Comparison of ENCODE assay signal across 8 cellular contexts in the genomic region with DNA sequence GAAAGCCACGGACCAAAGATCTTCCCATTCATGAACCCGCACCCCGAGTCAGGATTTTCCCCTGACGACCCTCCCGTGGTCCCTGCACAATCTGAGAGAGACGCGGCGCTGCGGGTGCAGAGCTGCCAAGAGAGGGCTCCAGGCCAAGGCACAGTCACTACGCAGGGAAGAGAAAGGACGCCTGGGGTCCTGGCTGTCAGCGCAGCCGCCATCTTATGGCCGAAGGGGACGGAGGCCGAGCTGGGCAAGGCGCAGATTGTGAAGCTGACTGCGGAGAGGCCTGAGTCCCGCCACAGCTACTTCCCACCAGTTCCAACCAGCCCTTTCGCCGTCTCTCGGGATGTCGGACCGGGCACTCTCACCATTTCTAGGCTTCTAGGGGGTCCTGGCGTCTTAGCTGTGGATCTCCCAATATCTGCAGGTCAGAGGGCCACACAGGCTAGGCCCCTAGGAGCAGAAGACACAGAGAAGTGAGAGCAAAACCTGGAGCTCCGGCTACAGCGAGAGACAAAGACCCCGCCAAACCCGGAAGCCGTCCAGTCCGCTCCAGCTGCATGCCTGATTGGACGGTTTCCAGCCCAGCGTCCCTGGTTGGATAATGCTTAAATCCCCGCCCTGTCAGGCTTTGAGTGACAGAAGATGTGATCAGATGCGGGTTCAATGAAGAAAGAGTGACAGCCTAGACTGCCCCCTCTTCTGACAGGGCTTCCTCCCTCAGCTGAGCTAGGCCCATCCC. TPM values are rescaled to one million over a fixed set of nuclear protein-coding genes. Genes with fewer than 3 reads are reported as not detected.
DNase-seq lines count a peak whose midpoint lies in the region; ATAC-seq and TF ChIP-seq lines count a peak whose summit lies in the region.

A gene (minus strand): TSS at position 515 of the 736 bp plus-strand sequence. CDS start 150 bp downstream, at position 365.

- CTCF ChIA-PET in activated CD4-positive, alpha-beta T cell treated with anti-CD3 and anti-CD28 coated beads for 36 hours (lab: Charles Lee): interaction anchor here (0.6 to 1.2 kb wide), 4 partner anchors 10 to 255 kb away, joined by 3 to 5 read pairs (median 4); no protein-coding TSS in a partner anchor

- H3K27me3 Mint-ChIP-seq in activated CD4-positive, alpha-beta T cell treated with anti-CD3 and anti-CD28 coated beads for 36 hours: no peaks in the 10 kb centered on the region

- POLR2A ChIA-PET in activated CD4-positive, alpha-beta T cell treated with anti-CD3 and anti-CD28 coated beads for 36 hours (lab: Charles Lee): interaction anchor here (0.5 to 1.7 kb wide), 9 partner anchors 18 to 1716 kb away, joined by 3 to 18 read pairs (median 7); a partner anchor contains a TSS

- DNase-seq in Ammon's horn (ENCODE audit: low spot score) (peak; percentile 97), NCI-H510A (lab: John Stamatoyannopoulos, UW) (peak; percentile 84), kidney tubule cell (ENCODE audit: low spot score) (peak; percentile 95)
- peak; percentile 94 for DNase-seq in activated CD4-positive, alpha-beta T cell treated with anti-CD3 and anti-CD28 coated beads for 36 hours
- peak; percentile 51 to 58 for DNase-seq in stimulated activated CD4-positive, alpha-beta T cell treated with anti-CD3 and anti-CD28 coated beads, Interleukin-1b, Interleukin-23, amount 100 ng/mL, for 1 hour (ENCODE audit: low read depth in 2 of 2)

- H3K4me1 Mint-ChIP-seq in activated CD4-positive, alpha-beta T cell treated with anti-CD3 and anti-CD28 coated beads for 36 hours: peaks cover 30% of the 10 kb centered on the region

- H3K36me3 Mint-ChIP-seq in activated CD4-positive, alpha-beta T cell treated with anti-CD3 and anti-CD28 coated beads for 36 hours (ENCODE audit: low read depth): peaks cover 36% of the 10 kb centered on the region

- H3K27ac Mint-ChIP-seq in activated CD4-positive, alpha-beta T cell treated with anti-CD3 and anti-CD28 coated beads for 36 hours: peak within 1 kb of the TSS; percentile 95

- H3K4me3 Mint-ChIP-seq in activated CD4-positive, alpha-beta T cell treated with anti-CD3 and anti-CD28 coated beads for 36 hours: peak within 1 kb of the TSS; percentile 98

- peak within 1 kb of the TSS; percentile 47 for H3K27ac ChIP-seq in cingulate gyrus (ENCODE audit: low read depth, low read length)

- ATAC-seq in HG03432 (IDR thresholded peaks at IDR 0.05; ENCODE audit: unreplicated experiment): peak; percentile 97
- ATAC-seq in activated CD4-positive, alpha-beta T cell treated with anti-CD3 and anti-CD28 coated beads for 36 hours: peak; percentile 98

- TF ChIP-seq POLR2A in GM19193 (IDR thresholded peaks at IDR 0.05; ENCODE audit: extremely low read depth, insufficient read depth, insufficient read length): peak; percentile 88

- H3K9me3 Mint-ChIP-seq in activated CD4-positive, alpha-beta T cell treated with anti-CD3 and anti-CD28 coated beads for 36 hours (ENCODE audit: low read depth): no peaks in the 10 kb centered on the region

- intact Hi-C loops in activated CD4-positive, alpha-beta T cell treated with anti-CD3 and anti-CD28 coated beads for 36 hours (cut with DNase I, micrococcal nuclease): loop anchor here (1.0 to 10.0 kb wide), 10 partner anchors 69 to 1505 kb away; a partner anchor contains a TSS

RNA-seq across cellular contexts. Expression of the gene that starts here (rescaled TPM):
- total RNA-seq in activated CD4-positive, alpha-beta T cell treated with anti-CD3 and anti-CD28 coated beads for 36 hours: 10 to 100 TPM; 24.7 to 27.0 TPM

Comparison
In these comparisons a context has a peak if more than half of its experiments do, and no peak if none do; other contexts are left out.
1. Peak in every context shown above with its lines: DNase-seq, ATAC-seq and H3K27ac ChIP-seq.